In genomic region chr14:68944162-68944561, GRCh38 we compare ENCODE assay signal across 1 cellular context.
TF ChIP-seq lines count a peak whose summit lies in the region.

No MANE protein-coding gene starts in this region.

TF ChIP-seq in GM23338, 12 proteins besides CTCF, POLR2A, EP300 and RAD21 (continued from another document):
- TF ChIP-seq, protein P1, sequence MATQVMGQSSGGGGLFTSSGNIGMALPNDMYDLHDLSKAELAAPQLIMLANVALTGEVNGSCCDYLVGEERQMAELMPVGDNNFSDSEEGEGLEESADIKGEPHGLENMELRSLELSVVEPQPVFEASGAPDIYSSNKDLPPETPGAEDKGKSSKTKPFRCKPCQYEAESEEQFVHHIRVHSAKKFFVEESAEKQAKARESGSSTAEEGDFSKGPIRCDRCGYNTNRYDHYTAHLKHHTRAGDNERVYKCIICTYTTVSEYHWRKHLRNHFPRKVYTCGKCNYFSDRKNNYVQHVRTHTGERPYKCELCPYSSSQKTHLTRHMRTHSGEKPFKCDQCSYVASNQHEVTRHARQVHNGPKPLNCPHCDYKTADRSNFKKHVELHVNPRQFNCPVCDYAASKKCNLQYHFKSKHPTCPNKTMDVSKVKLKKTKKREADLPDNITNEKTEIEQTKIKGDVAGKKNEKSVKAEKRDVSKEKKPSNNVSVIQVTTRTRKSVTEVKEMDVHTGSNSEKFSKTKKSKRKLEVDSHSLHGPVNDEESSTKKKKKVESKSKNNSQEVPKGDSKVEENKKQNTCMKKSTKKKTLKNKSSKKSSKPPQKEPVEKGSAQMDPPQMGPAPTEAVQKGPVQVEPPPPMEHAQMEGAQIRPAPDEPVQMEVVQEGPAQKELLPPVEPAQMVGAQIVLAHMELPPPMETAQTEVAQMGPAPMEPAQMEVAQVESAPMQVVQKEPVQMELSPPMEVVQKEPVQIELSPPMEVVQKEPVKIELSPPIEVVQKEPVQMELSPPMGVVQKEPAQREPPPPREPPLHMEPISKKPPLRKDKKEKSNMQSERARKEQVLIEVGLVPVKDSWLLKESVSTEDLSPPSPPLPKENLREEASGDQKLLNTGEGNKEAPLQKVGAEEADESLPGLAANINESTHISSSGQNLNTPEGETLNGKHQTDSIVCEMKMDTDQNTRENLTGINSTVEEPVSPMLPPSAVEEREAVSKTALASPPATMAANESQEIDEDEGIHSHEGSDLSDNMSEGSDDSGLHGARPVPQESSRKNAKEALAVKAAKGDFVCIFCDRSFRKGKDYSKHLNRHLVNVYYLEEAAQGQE (IDR thresholded peaks at IDR 0.05; ENCODE audit: unreplicated experiment) = no peak
- no peak for TF ChIP-seq STAT1 (IDR thresholded peaks at IDR 0.05; ENCODE audit: unreplicated experiment)
- no peak for TF ChIP-seq ZNF462 (CRISPR knock-in tag; IDR thresholded peaks at IDR 0.05)
- no peak for TF ChIP-seq CREB1 (CRISPR knock-in tag; IDR thresholded peaks at IDR 0.05; ENCODE audit: low read depth)
- no peak for TF ChIP-seq EZH2 (IDR thresholded peaks at IDR 0.05; ENCODE audit: low read depth, unreplicated experiment)
